1 cellular context compared by ENCODE assay signal in the genomic region with DNA sequence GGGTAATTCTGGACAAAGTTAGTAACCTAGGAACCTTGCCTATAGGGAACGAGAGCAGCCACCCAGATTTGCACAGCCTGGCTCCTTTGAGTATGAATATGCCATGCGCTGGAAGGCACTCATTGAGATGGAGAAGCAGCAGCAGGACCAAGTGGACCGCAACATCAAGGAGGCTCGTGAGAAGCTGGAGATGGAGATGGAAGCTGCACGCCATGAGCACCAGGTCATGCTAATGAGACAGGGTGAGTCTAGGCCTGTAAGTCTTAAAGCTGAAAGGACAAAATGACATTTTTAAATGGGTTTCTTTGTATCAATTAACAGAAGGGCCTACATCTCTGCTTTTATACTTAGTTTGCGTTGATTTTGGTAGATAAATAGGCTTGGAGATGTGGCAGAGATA.
TF ChIP-seq lines count a peak whose summit lies in the region.

No MANE protein-coding gene starts in this region.

TF ChIP-seq in HepG2, 621 proteins besides CTCF, POLR2A, EP300 and RAD21:
- TF ChIP-seq CEBPB (IDR thresholded peaks at IDR 0.05; ENCODE audit: borderline replicate concordance, low read depth, low read length) (no peak), ZNF841 (CRISPR knock-in tag; IDR thresholded peaks at IDR 0.05; ENCODE audit: borderline replicate concordance) (no peak), POLR2AphosphoS5 (IDR thresholded peaks at IDR 0.05; ENCODE audit: low read depth, low read length) (peak; percentile 28; the same call in 1 of the 2 replicates), ZNF430 (CRISPR knock-in tag; IDR thresholded peaks at IDR 0.05) (no peak), RBM22 (optimal IDR thresholded peaks at IDR 0.05; ENCODE audit: low read length) (peak; percentile 54), ZNF296 (CRISPR knock-in tag; conservative IDR thresholded peaks at IDR 0.05) (no peak), HCFC1 (IDR thresholded peaks at IDR 0.05; ENCODE audit: low read depth, low read length) (no peak)
